In genomic region chr17:27989046-27989445, GRCh38 we compare ENCODE assay signal across 14 cellular contexts.
"Had no signal": no experiment of that assay in that cellular context is flagged by ENCODE, and none has a peak within 500 bp of the region (broad histone marks: within the 10 kb centered on the region; RNA-seq: fewer than 3 reads in every experiment).

No MANE protein-coding gene starts in this region.

- ATAC-seq: activated CD4-positive, CD25-positive, alpha-beta regulatory T cell treated with anti-CD3 and anti-CD28 coated beads, Interleukin-2, amount 50 U/mL, for 24 hours; body of pancreas; right lobe of liver had no signal

- H3K4me3 ChIP-seq: adrenal gland, body of pancreas, lung, right lobe of liver had no signal

- H3K36me3 ChIP-seq: adrenal gland, neutrophil, right lobe of liver had no signal

- DNase-seq: activated naive CD4-positive, alpha-beta T cell treated with anti-CD3 and anti-CD28 coated beads, Interleukin-2, amount 10 ng/mL, durations not matched to agents 7 days and 5 days; adrenal gland; body of pancreas; cerebellar nuclear complex; naive B cell; posterior cingulate gyrus; right lobe of liver; stimulated activated CD4-positive, alpha-beta T cell treated with anti-CD3 and anti-CD28 coated beads, Interleukin-2, amount 100 ng/mL, for 24 hours; stimulated activated naive CD4-positive, alpha-beta T cell; T-helper 2 cell; trophoblast cell had no signal

- H3K27ac ChIP-seq: adrenal gland, body of pancreas, neutrophil, right lobe of liver had no signal

- H3K9me3 ChIP-seq: adrenal gland, body of pancreas, neutrophil, right lobe of liver had no signal

- H3K4me1 ChIP-seq: body of pancreas, right lobe of liver had no signal

- H3K27me3 ChIP-seq: adrenal gland, body of pancreas, right lobe of liver had no signal
